8 cellular contexts compared by ENCODE assay signal in the genomic region with DNA sequence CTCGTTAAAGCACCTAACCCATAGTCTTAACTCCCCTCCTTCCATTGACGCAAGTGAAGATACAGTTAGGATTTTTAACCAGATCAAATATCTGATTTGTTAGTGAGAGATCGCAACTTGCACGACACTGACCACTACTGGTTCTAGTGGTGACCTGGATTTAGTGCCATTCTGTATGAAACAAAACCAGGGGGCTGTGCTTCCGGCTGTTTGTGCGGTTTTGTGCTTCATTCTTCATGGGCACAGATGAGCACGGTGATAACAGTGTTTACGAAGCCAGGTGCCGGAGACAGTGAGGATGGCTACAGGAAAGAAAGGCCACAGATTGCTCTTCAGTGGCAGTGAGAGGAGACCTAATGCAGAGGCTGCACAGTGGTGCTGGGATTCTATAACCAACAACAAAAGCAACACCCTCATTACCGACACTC.
DNase-seq lines count a peak whose midpoint lies in the region; ATAC-seq and TF ChIP-seq lines count a peak whose summit lies in the region.

No MANE protein-coding gene starts in this region.

- no peak for TF ChIP-seq POLR2A in erythroblast (IDR thresholded peaks at IDR 0.05; ENCODE audit: low read length)

- H3K4me3 ChIP-seq in dorsolateral prefrontal cortex, result no peak overlapping the region

- DNase-seq in NCI-H2171 treated with DMSO at 0.1 percent for 48 hours (lab: John Stamatoyannopoulos, UW) (peak; percentile 12), NCI-H2171 (lab: John Stamatoyannopoulos, UW) (no peak), T-helper 2 cell (peak in 4 of 5 experiments; percentile 21 to 97 (median 73)), dorsolateral prefrontal cortex (peak in 1 of 10 donors; percentile 23), anterior cingulate cortex (lab: John Stamatoyannopoulos, UW) (no peak), erythroblast (lab: John Stamatoyannopoulos, UW) (no peak)
- DNase-seq in stimulated activated CD8-positive, alpha-beta memory T cell treated with anti-CD3 and anti-CD28 coated beads, Interleukin-12 subunit alpha, Interleukin-12 subunit beta, amount 100 ng/mL, for 1 hour (ENCODE audit: low read depth), result peak; percentile 43

- ATAC-seq in HG03045 (IDR thresholded peaks at IDR 0.05; ENCODE audit: unreplicated experiment), result no peak

- H3K27ac ChIP-seq in dorsolateral prefrontal cortex, result peak overlapping the region in 41 of 59 donors; percentile 0 to 74 (median 41)

- TF ChIP-seq CTCF in dorsolateral prefrontal cortex (IDR thresholded peaks at IDR 0.05 in 54 of 56, conservative IDR thresholded peaks at IDR 0.05 in 2 of 56; ENCODE audit: low read depth in 1 of 56, partially characterized antibody in 56 of 56), result peak in 25 of 56 donors; percentile 7 to 48 (median 28)

- intact Hi-C loops in dorsolateral prefrontal cortex (cut with DNase I), result no loop called here

- H3K27me3 ChIP-seq in dorsolateral prefrontal cortex, result no peaks in the 10 kb centered on the region

Comparison
In these comparisons a context has a peak if more than half of its experiments do, and no peak if none do; other contexts are left out.
1. DNase-seq: peak in NCI-H2171 treated with DMSO at 0.1 percent for 48 hours (single experiment), T-helper 2 cell (4 of 5) and stimulated activated CD8-positive, alpha-beta memory T cell treated with anti-CD3 and anti-CD28 coated beads, Interleukin-12 subunit alpha, Interleukin-12 subunit beta, amount 100 ng/mL, for 1 hour (single experiment); none in NCI-H2171 (single experiment), anterior cingulate cortex (0 of 58) and erythroblast (0 of 2).